ENCODE assay signal across 8 cellular contexts in the genomic region with DNA sequence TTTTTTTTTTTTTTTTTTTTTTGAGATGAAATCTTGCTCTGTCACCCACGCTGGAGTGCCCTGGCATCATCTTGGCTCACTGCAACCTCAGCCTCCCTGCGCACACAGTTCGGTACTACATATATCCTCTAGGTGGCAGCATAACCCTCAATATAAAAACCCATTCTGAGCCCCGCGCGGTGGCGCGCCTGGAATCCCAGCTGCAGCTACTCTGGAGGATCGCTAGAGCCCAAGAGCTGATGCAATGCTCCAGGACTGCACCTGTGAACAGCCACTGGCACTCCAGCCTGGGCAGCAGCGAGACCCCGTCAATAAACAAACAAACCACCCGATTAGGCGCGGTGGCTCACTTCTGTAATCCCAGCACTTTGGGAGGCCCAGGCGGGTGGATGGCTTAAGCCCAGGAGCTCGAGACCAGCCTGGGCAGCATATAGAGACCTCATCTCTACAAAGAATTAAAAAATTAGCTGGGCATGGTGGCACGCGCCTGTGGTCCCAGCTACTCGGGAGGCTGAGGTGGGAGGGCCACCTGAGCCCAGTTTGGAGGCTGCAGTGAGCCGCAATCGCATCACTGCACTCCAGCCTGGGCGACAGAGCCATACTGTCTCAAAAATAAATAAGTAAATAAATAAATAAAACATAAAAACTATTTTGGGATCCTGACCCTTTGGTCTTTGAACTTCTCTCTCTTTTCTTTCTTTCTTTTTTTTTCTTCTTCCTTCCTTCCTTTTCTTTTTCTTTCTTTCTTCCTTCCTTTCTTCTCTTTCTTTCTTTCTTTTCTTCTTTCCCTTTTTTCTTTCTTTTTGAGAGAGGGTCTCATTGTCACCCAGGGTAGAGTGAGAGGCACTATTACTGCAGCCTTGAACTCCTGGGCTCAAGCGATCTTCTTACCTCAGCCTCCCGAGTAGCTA.
DNase-seq lines count a peak whose midpoint lies in the region; ATAC-seq and TF ChIP-seq lines count a peak whose summit lies in the region.

No MANE protein-coding gene starts in this region.

- H3K27ac ChIP-seq in VCaP (peak overlapping the region; percentile 38; the same call in 1 of the 2 replicates), brain microvascular endothelial cell (no peak overlapping the region)

- DNase-seq in NK-92 treated with Interleukin-12 subunit alpha and Interleukin-12 subunit beta, amount 100 ng/mL, for 24 hours (lab: John Stamatoyannopoulos, UW): peak; percentile 11
- DNase-seq in NK-92 (lab: John Stamatoyannopoulos, UW; ENCODE audit: unreplicated experiment) (no peak), NCI-H2196 treated with DMSO at 0.1 percent for 48 hours (lab: John Stamatoyannopoulos, UW; ENCODE audit: unreplicated experiment) (peak; percentile 46), brain microvascular endothelial cell (peak; percentile 79), iPS-NIHi11 (ENCODE audit: low spot score) (peak; percentile 76)
- peak; percentile 70 for DNase-seq in stimulated activated CD4-positive, alpha-beta T cell treated with anti-CD3 and anti-CD28 coated beads, Interleukin-12 subunit alpha, Interleukin-12 subunit beta, amount 100 ng/mL, for 4 hours

- ATAC-seq in HG03175 (IDR thresholded peaks at IDR 0.05; ENCODE audit: unreplicated experiment): peak; percentile 91

- H3K4me3 ChIP-seq in brain microvascular endothelial cell (ENCODE audit: low read depth, low read length): no peak overlapping the region

- TF ChIP-seq CTCF in VCaP (conservative IDR thresholded peaks at IDR 0.05) (peak; percentile 78), brain microvascular endothelial cell (IDR thresholded peaks at IDR 0.05; ENCODE audit: low read depth, low read length, missing control alignments) (peak; percentile 75)

- in situ Hi-C loops in brain microvascular endothelial cell (cut with HindIII; ENCODE audit: low pct_ligation_motif_present, low sequenced_read_pairs): no loop called here

- no peaks in the 10 kb centered on the region for H3K27me3 ChIP-seq in brain microvascular endothelial cell (replicated peaks)

- no peaks in the 10 kb centered on the region for H3K36me3 ChIP-seq in brain microvascular endothelial cell (replicated peaks)
